In the genomic region with DNA sequence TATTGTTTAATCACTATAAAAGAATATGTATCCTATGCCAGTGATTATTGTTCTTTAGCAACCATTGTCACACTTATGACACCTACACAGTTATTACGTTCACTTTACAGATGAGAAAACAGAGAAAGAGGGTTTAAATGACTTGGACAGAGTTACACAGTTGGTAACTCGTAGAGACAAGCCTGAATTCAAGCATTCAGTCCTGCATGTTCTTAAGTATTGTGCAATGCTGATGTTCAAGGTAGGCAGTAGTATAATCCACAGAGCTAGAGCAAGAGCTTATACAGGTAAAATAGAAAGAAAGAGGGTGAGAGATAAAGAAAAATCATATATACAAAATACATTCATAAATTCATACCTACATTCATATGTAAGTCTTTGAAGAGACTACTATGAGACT, we compare ENCODE assay signal across 25 cellular contexts.
A peak's percentile ranks its signal among the peaks of the same experiment; 100 is the strongest.
DNase-seq lines count a peak whose midpoint lies in the region; ATAC-seq, FAIRE-seq and TF ChIP-seq lines count a peak whose summit lies in the region.
"Had no signal": no experiment of that assay in that cellular context is flagged by ENCODE, and none has a peak within 500 bp of the region (broad histone marks: within the 10 kb centered on the region; RNA-seq: fewer than 3 reads in every experiment).

No MANE protein-coding gene starts in this region.

- H4K8ac ChIP-seq in neuronal stem cell (ENCODE audit: low read depth, low read length), result no peak overlapping the region

- H2BK15ac ChIP-seq in neuronal stem cell (ENCODE audit: low read length), result no peak overlapping the region

- H3K36me3 ChIP-seq in mammary epithelial cell (ENCODE audit: insufficient read depth, low read length), result no peaks in the 10 kb centered on the region
- H3K36me3 ChIP-seq in astrocyte (ENCODE audit: insufficient read depth, low read length), result no peaks in the 10 kb centered on the region
- no peaks in the 10 kb centered on the region for H3K36me3 ChIP-seq in neuronal stem cell (replicated peaks in 1 of 2; ENCODE audit: control insufficient read depth in 2 of 2, insufficient read depth in 2 of 2, low read length in 2 of 2)
- H3K36me3 ChIP-seq in body of pancreas (replicated peaks in 1 of 2; ENCODE audit: insufficient read depth in 1 of 2, low read depth in 2 of 2), result no peaks in the 10 kb centered on the region
- H3K36me3 ChIP-seq: BE2C; BLaER1 treated with 17β-estradiol and CSF1 and Interleukin-3, amounts not matched to agents 10 nM and 100 nM; HAP-1 had no signal

- H3K27ac ChIP-seq in mammary epithelial cell (ENCODE audit: insufficient read depth, low read depth, low read length) (no peak overlapping the region), astrocyte (ENCODE audit: low read depth, low read length) (no peak overlapping the region), neuronal stem cell (replicated peaks; ENCODE audit: low read length) (no peak overlapping the region), body of pancreas (no peak overlapping the region)
- H3K27ac ChIP-seq: A549; BLaER1 treated with 17β-estradiol and CSF1 and Interleukin-3, amounts not matched to agents 10 nM and 100 nM had no signal

- intact Hi-C loops in mammary epithelial cell (cut with micrococcal nuclease), result no loop called here
- intact Hi-C loops in MCF 10A (cut with micrococcal nuclease), result no loop called here
- intact Hi-C loops in body of pancreas (cut with DNase I), result no loop called here

- no peak for TF ChIP-seq CTCF in mammary epithelial cell (conservative IDR thresholded peaks at IDR 0.05 in 1 of 2, IDR thresholded peaks at IDR 0.05 in 1 of 2; ENCODE audit: extremely low read depth in 1 of 2, insufficient read depth in 1 of 2, low read depth in 1 of 2, low read length in 2 of 2)
- TF ChIP-seq CTCF in MCF 10A (IDR thresholded peaks at IDR 0.05; ENCODE audit: unreplicated experiment), result no peak
- no peak for TF ChIP-seq CTCF in astrocyte (IDR thresholded peaks at IDR 0.05; ENCODE audit: insufficient read depth, low read depth, low read length)
- TF ChIP-seq CTCF in epithelial cell of esophagus (IDR thresholded peaks at IDR 0.05; ENCODE audit: insufficient read depth, low read depth, low read length, missing control alignments), result no peak
- TF ChIP-seq CTCF in body of pancreas (IDR thresholded peaks at IDR 0.05), result no peak

- no peaks in the 10 kb centered on the region for H3K27me3 Mint-ChIP-seq in MCF 10A (ENCODE audit: insufficient read depth, unreplicated experiment)
- peaks cover 1% of the 10 kb centered on the region for H3K27me3 Mint-ChIP-seq in astrocyte (ENCODE audit: low read depth, unreplicated experiment)
- H3K27me3 Mint-ChIP-seq: CD4-positive, alpha-beta T cell had no signal

- H3K27ac Mint-ChIP-seq in MCF 10A (ENCODE audit: low read depth, unreplicated experiment), result no peak overlapping the region
- H3K27ac Mint-ChIP-seq in astrocyte (ENCODE audit: unreplicated experiment), result no peak overlapping the region
- H3K27ac Mint-ChIP-seq: CD14-positive monocyte; CD4-positive, alpha-beta T cell; HFFc6 had no signal

- H2AFZ ChIP-seq in mammary epithelial cell (ENCODE audit: low read depth, low read length) (peak overlapping the region; percentile 53), astrocyte (ENCODE audit: low read depth, low read length) (peak overlapping the region; percentile 23), neuronal stem cell (ENCODE audit: low read length) (peak overlapping the region; percentile 12)

- no peak for FAIRE-seq in astrocyte (lab: Jason Lieb, UNC)
- FAIRE-seq: A549, G401.6, GM12892, H54 had no signal

- CTCF ChIA-PET in mammary epithelial cell (lab: Charles Lee; ENCODE audit: low non-redundant PET), result no interaction called here
- CTCF ChIA-PET in MCF 10A (lab: Yijun Ruan, JAX), result no interaction called here

- H2BK120ac ChIP-seq in neuronal stem cell (ENCODE audit: low read depth, low read length), result no peak overlapping the region

- in situ Hi-C loops in mammary epithelial cell (cut with MboI; ENCODE audit: low sequenced_read_pairs in 2 of 2), result no loop called here

- no peak overlapping the region for H2BK12ac ChIP-seq in neuronal stem cell (ENCODE audit: low read length)

- H2BK5ac ChIP-seq in neuronal stem cell (ENCODE audit: low read length), result no peak overlapping the region

- H3K4me3 ChIP-seq in mammary epithelial cell (replicated peaks in 1 of 3; ENCODE audit: insufficient read depth in 1 of 3, low read depth in 2 of 3, low read length in 3 of 3) (no peak overlapping the region), astrocyte (ENCODE audit: insufficient read depth, low read depth, low read length) (no peak overlapping the region), epithelial cell of esophagus (ENCODE audit: low read length) (no peak overlapping the region), neuronal stem cell (ENCODE audit: low read length in 2 of 2) (no peak overlapping the region), body of pancreas (no peak overlapping the region)
- H3K4me3 ChIP-seq: A549; BLaER1 treated with 17β-estradiol and CSF1 and Interleukin-3, amounts not matched to agents 10 nM and 100 nM; HAP-1 had no signal

- DNase-seq in mammary epithelial cell (peak; percentile 20), MCF 10A (ENCODE audit: unreplicated experiment) (no peak), astrocyte (ENCODE audit: low read depth) (no peak), epithelial cell of esophagus (ENCODE audit: low read depth) (peak; percentile 51), neuronal stem cell (ENCODE audit: low spot score) (no peak), body of pancreas (no peak)
- DNase-seq: 8988T; ACHN; AML-193; BE2C; Calu3; CD4-positive, alpha-beta T cell; COR-L47; DMS53; DND-41; GOT3; HFFc6 had no signal

- H3K36me3 Mint-ChIP-seq in MCF 10A (ENCODE audit: insufficient read depth, unreplicated experiment) (no peaks in the 10 kb centered on the region), astrocyte (ENCODE audit: low read depth, unreplicated experiment) (no peaks in the 10 kb centered on the region)
- H3K36me3 Mint-ChIP-seq: CD14-positive monocyte had no signal

- H3K79me1 ChIP-seq in neuronal stem cell (ENCODE audit: low read depth, low read length), result no peaks in the 10 kb centered on the region

- H3K9me3 ChIP-seq in mammary epithelial cell (replicated peaks; ENCODE audit: insufficient read depth, low read length), result no peaks in the 10 kb centered on the region
- no peaks in the 10 kb centered on the region for H3K9me3 ChIP-seq in astrocyte (ENCODE audit: insufficient read depth, low read depth, low read length)
- H3K9me3 ChIP-seq in neuronal stem cell (replicated peaks in 1 of 2; ENCODE audit: control insufficient read depth in 2 of 2, insufficient read depth in 1 of 2, low read depth in 1 of 2, low read length in 2 of 2), result no peaks in the 10 kb centered on the region
- H3K9me3 ChIP-seq in body of pancreas, result no peaks in the 10 kb centered on the region
- H3K9me3 ChIP-seq: A549, BE2C, HAP-1 had no signal

- dilution Hi-C loops in mammary epithelial cell (cut with HindIII; ENCODE audit: low sequenced_read_pairs), result no loop called here

- H3K4me1 ChIP-seq in mammary epithelial cell (ENCODE audit: insufficient read depth, low read length) (no peaks in the 10 kb centered on the region), astrocyte (ENCODE audit: insufficient read depth, low read length) (no peaks in the 10 kb centered on the region), neuronal stem cell (ENCODE audit: control insufficient read depth in 2 of 2, insufficient read depth in 1 of 2, low read depth in 1 of 2, low read length in 2 of 2) (no peaks in the 10 kb centered on the region), body of pancreas (no peaks in the 10 kb centered on the region)
- H3K4me1 ChIP-seq: A549; BE2C; BLaER1 treated with 17β-estradiol and CSF1 and Interleukin-3, amounts not matched to agents 10 nM and 100 nM; HAP-1 had no signal

- ATAC-seq in body of pancreas (no peak), HG03108 (IDR thresholded peaks at IDR 0.05; ENCODE audit: unreplicated experiment) (no peak)
- ATAC-seq: A549 had no signal

- no peak overlapping the region for H3K14ac ChIP-seq in neuronal stem cell (ENCODE audit: low read length)

- no peak overlapping the region for H3K4me3 Mint-ChIP-seq in MCF 10A (ENCODE audit: unreplicated experiment)
- H3K4me3 Mint-ChIP-seq in astrocyte (ENCODE audit: unreplicated experiment), result no peak overlapping the region
- H3K4me3 Mint-ChIP-seq: CD14-positive monocyte; CD4-positive, alpha-beta T cell; HFFc6 had no signal

- no TSS peak for BruUV-seq in mammary epithelial cell (replicated peaks; lab: Mats Ljungman, UMichigan)
- BruUV-seq in MCF 10A (replicated peaks; lab: Mats Ljungman, UMichigan), result no TSS peak

- no peak for TF ChIP-seq POLR2A in body of pancreas (IDR thresholded peaks at IDR 0.05)

- H4K20me1 ChIP-seq in mammary epithelial cell (ENCODE audit: insufficient read depth, low read length) (no peaks in the 10 kb centered on the region), astrocyte (ENCODE audit: insufficient read depth, low read length) (no peaks in the 10 kb centered on the region)
- H4K20me1 ChIP-seq: BLaER1 treated with 17β-estradiol and CSF1 and Interleukin-3, amounts not matched to agents 10 nM and 100 nM had no signal

- no peaks in the 10 kb centered on the region for H3K79me2 ChIP-seq in mammary epithelial cell (ENCODE audit: insufficient read depth, low read length)
- H3K79me2 ChIP-seq in astrocyte (ENCODE audit: insufficient read depth, low read length), result no peaks in the 10 kb centered on the region

- H3K18ac ChIP-seq in neuronal stem cell (ENCODE audit: low read length), result no peak overlapping the region

- no peak overlapping the region for H2AK5ac ChIP-seq in neuronal stem cell (ENCODE audit: low read depth, low read length)

- H3K9ac ChIP-seq in mammary epithelial cell (ENCODE audit: insufficient read depth, low read length) (no peak overlapping the region), astrocyte (ENCODE audit: low read length) (no peak overlapping the region), neuronal stem cell (ENCODE audit: low read depth, low read length, poor library complexity) (no peak overlapping the region)
- H3K9ac ChIP-seq: BLaER1 treated with 17β-estradiol and CSF1 and Interleukin-3, amounts not matched to agents 10 nM and 100 nM had no signal

- H3K4me2 ChIP-seq in mammary epithelial cell (ENCODE audit: insufficient read depth, low read depth, low read length) (no peak overlapping the region), astrocyte (ENCODE audit: low read length) (no peak overlapping the region), neuronal stem cell (ENCODE audit: insufficient read depth, low read length, poor library complexity, severe bottlenecking) (no peak overlapping the region)
- H3K4me2 ChIP-seq: A549; BLaER1 treated with 17β-estradiol and CSF1 and Interleukin-3, amounts not matched to agents 10 nM and 100 nM had no signal

- 5% methylated on average over 2 of the region's 2 CpGs for WGBS in mammary epithelial cell (ENCODE audit: low coverage, missing lambda C conversion rate)
- no CpG with 5 or more reads among the region's 2 CpGs for WGBS in neuronal stem cell (ENCODE audit: extremely low coverage in 2 of 2, insufficient read length in 2 of 2, insufficient replicate concordance in 1 of 2), 2 donors
- WGBS in body of pancreas, 2 donors, result 32 to 37% methylated on average over 2 of the region's 2 CpGs

- H3K9me3 Mint-ChIP-seq in MCF 10A (ENCODE audit: unreplicated experiment) (peaks cover 9% of the 10 kb centered on the region), astrocyte (ENCODE audit: unreplicated experiment) (peaks cover 1% of the 10 kb centered on the region)
- H3K9me3 Mint-ChIP-seq: HFFc6 had no signal

- no peaks in the 10 kb centered on the region for H3K4me1 Mint-ChIP-seq in MCF 10A (ENCODE audit: insufficient read depth, unreplicated experiment)
- no peaks in the 10 kb centered on the region for H3K4me1 Mint-ChIP-seq in astrocyte (ENCODE audit: low read depth, unreplicated experiment)
- H3K4me1 Mint-ChIP-seq: CD14-positive monocyte had no signal

- H4K91ac ChIP-seq in neuronal stem cell (ENCODE audit: low read depth, low read length, poor library complexity), result no peak overlapping the region

- no peak overlapping the region for H3K4ac ChIP-seq in neuronal stem cell (ENCODE audit: low read length)

- H3K27me3 ChIP-seq in mammary epithelial cell (ENCODE audit: insufficient read depth, low read length) (no peaks in the 10 kb centered on the region), astrocyte (ENCODE audit: insufficient read depth, low read length) (no peaks in the 10 kb centered on the region), neuronal stem cell (ENCODE audit: control insufficient read depth in 3 of 3, insufficient read depth in 3 of 3, low read depth in 1 of 3, low read length in 3 of 3) (no peaks in the 10 kb centered on the region), body of pancreas (no peaks in the 10 kb centered on the region)
- H3K27me3 ChIP-seq: BE2C; BLaER1 treated with 17β-estradiol and CSF1 and Interleukin-3, amounts not matched to agents 10 nM and 100 nM had no signal

- H3K23ac ChIP-seq in neuronal stem cell (ENCODE audit: low read depth, low read length, poor library complexity), result no peak overlapping the region

- POLR2A ChIA-PET in MCF 10A (lab: Yijun Ruan, JAX), result interaction anchor here (0.6 kb wide), 1 partner anchor 60 kb away, joined by 3 read pairs; no protein-coding TSS in a partner anchor

Comparison
In these comparisons a context has a peak if more than half of its experiments do, and no peak if none do; other contexts are left out.
1. DNase-seq: peak in mammary epithelial cell (single experiment) and epithelial cell of esophagus (single experiment); none in MCF 10A (single experiment), astrocyte (single experiment), neuronal stem cell (single experiment) and body of pancreas (0 of 4).
2. Peak in every context shown above with its lines, with median percentiles within 50 percentile points of each other: H2AFZ ChIP-seq.